ENCODE assay signal across 36 cellular contexts in the genomic region with DNA sequence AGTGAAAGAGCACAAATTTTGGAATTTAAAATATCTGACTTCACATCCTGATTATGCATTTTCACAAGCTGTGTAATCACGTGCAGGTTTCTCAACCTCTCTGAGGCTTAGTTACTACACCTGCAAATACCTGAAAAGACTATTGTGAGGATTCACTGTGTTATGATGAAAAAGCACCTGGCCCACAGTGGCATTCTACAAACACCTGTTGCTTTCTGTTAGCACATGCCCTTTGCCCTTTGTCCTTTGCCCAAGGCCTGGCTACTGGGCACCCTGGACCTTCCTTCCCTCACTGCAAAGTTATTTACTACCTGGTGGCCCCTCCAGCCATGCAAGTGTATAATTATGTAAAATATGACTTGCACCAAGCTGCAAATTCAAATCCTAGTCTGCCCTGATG.
"Had no signal": no experiment of that assay in that cellular context is flagged by ENCODE, and none has a peak within 500 bp of the region (broad histone marks: within the 10 kb centered on the region; RNA-seq: fewer than 3 reads in every experiment).

No MANE protein-coding gene starts in this region.

- H3K9me3 ChIP-seq: adrenal gland, body of pancreas, breast epithelium had no signal

- H3K27ac Mint-ChIP-seq: activated B cell treated with CpG ODN at 0.5 μM for 24 hours; activated CD4-positive, alpha-beta memory T cell treated with anti-CD3 and anti-CD28 coated beads for 36 hours; activated CD4-positive, alpha-beta T cell treated with anti-CD3 and anti-CD28 coated beads, Interleukin-2, amount 10 ng/mL, durations not matched to agents 24 days and 14 days; activated CD8-positive, alpha-beta T cell treated with anti-CD3 and anti-CD28 coated beads for 36 hours; activated naive CD4-positive, alpha-beta T cell treated with anti-CD3 and anti-CD28 coated beads for 36 hours; activated naive CD4-positive, alpha-beta T cell treated with anti-CD3 and anti-CD28 coated beads, Interleukin-2, amount 50 U/mL, for 72 hours; activated naive CD8-positive, alpha-beta T cell treated with anti-CD3 and anti-CD28 coated beads for 36 hours; activated T-cell treated with anti-CD3 and anti-CD28 coated beads, Interleukin-2, amount 50 U/mL, for 72 hours; activated T-helper 1 cell treated with anti-CD3 and anti-CD28 coated beads, Interleukin-12 subunit alpha, Interleukin-12 subunit beta, Interleukin-2, Interleukin-4 antibody, amounts not matched to agents 30 ng/mL and 10 ng/mL and 1 ng/mL, durations not matched to agents 14 hours and 24 hours and 36 hours; activated T-helper 17 cell treated with anti-CD3 and anti-CD28 coated beads, Interleukin-2, amount 50 U/mL, for 72 hours; T-helper 1 cell treated with Interleukin-12 subunit alpha and Interleukin-12 subunit beta and Interleukin-4 antibody, amounts not matched to agents 30 μg/mL and 1 μg/mL, for 36 hours; T-helper 2 cell treated with Interferon-gamma antibody and Interleukin-4, amounts not matched to agents 5 μg/mL and 100 μg/mL, for 36 hours had no signal

- H3K27me3 Mint-ChIP-seq: activated B cell treated with CpG ODN at 0.5 μM for 24 hours; activated CD4-positive, alpha-beta memory T cell treated with anti-CD3 and anti-CD28 coated beads for 36 hours; activated CD4-positive, alpha-beta T cell treated with anti-CD3 and anti-CD28 coated beads, Interleukin-2, amount 10 ng/mL, durations not matched to agents 24 days and 14 days; activated CD8-positive, alpha-beta T cell treated with anti-CD3 and anti-CD28 coated beads for 36 hours; activated naive CD8-positive, alpha-beta T cell treated with anti-CD3 and anti-CD28 coated beads for 36 hours; activated T-helper 17 cell treated with anti-CD3 and anti-CD28 coated beads, Interleukin-2, amount 50 U/mL, for 72 hours had no signal

- H3K27me3 ChIP-seq: adrenal gland, body of pancreas, brain microvascular endothelial cell, breast epithelium had no signal

- H3K4me3 Mint-ChIP-seq: activated B cell treated with CpG ODN at 0.5 μM for 24 hours; activated CD4-positive, alpha-beta memory T cell treated with anti-CD3 and anti-CD28 coated beads for 36 hours; activated CD4-positive, alpha-beta T cell treated with anti-CD3 and anti-CD28 coated beads, Interleukin-2, amount 10 ng/mL, durations not matched to agents 24 days and 14 days; activated CD8-positive, alpha-beta T cell treated with anti-CD3 and anti-CD28 coated beads for 36 hours; activated naive CD4-positive, alpha-beta T cell treated with anti-CD3 and anti-CD28 coated beads for 36 hours; activated naive CD8-positive, alpha-beta T cell treated with anti-CD3 and anti-CD28 coated beads for 36 hours; activated T-cell treated with anti-CD3 and anti-CD28 coated beads, Interleukin-2, amount 50 U/mL, for 4 hours; activated T-cell treated with anti-CD3 and anti-CD28 coated beads, Interleukin-2, amount 50 U/mL, for 72 hours; activated T-helper 1 cell treated with anti-CD3 and anti-CD28 coated beads, Interleukin-12 subunit alpha, Interleukin-12 subunit beta, Interleukin-2, Interleukin-4 antibody, amounts not matched to agents 30 ng/mL and 10 ng/mL and 1 ng/mL, durations not matched to agents 14 hours and 24 hours and 36 hours; activated T-helper 17 cell treated with anti-CD3 and anti-CD28 coated beads, Interleukin-2, amount 50 U/mL, for 72 hours; T-helper 1 cell treated with Interleukin-12 subunit alpha and Interleukin-12 subunit beta and Interleukin-4 antibody, amounts not matched to agents 30 μg/mL and 1 μg/mL, for 36 hours; T-helper 2 cell treated with Interferon-gamma antibody and Interleukin-4, amounts not matched to agents 5 μg/mL and 100 μg/mL, for 36 hours had no signal

- H3K36me3 ChIP-seq: adrenal gland, brain microvascular endothelial cell, breast epithelium had no signal

- ATAC-seq: activated CD8-positive, alpha-beta T cell treated with anti-CD3 and anti-CD28 coated beads for 36 hours; activated naive CD4-positive, alpha-beta T cell treated with anti-CD3 and anti-CD28 coated beads, Interleukin-2, amount 50 U/mL, for 72 hours; activated T-cell treated with anti-CD3 and anti-CD28 coated beads, Interleukin-2, amount 50 U/mL, for 4 hours; activated T-cell treated with anti-CD3 and anti-CD28 coated beads, Interleukin-2, amount 50 U/mL, for 72 hours; activated T-helper 17 cell treated with anti-CD3 and anti-CD28 coated beads, Interleukin-2, amount 50 U/mL, for 72 hours; body of pancreas had no signal

- H3K27ac ChIP-seq: adrenal gland, body of pancreas, brain microvascular endothelial cell, breast epithelium, VCaP had no signal

- DNase-seq: activated B cell treated with CpG ODN at 0.5 μM for 24 hours; activated CD4-positive, alpha-beta memory T cell treated with anti-CD3 and anti-CD28 coated beads for 36 hours; activated CD4-positive, alpha-beta T cell treated with anti-CD3 and anti-CD28 coated beads for 4 hours; activated CD4-positive, alpha-beta T cell treated with anti-CD3 and anti-CD28 coated beads, Interleukin-2, amount 10 ng/mL, durations not matched to agents 24 days and 14 days; activated CD4-positive, alpha-beta T cell treated with anti-CD3 and anti-CD28 coated beads, Interleukin-2, amount 50 U/mL, for 1 hour; activated CD4-positive, alpha-beta T cell treated with anti-CD3 and anti-CD28 coated beads, Interleukin-2, amount 50 U/mL, for 4 hours; activated CD4-positive, CD25-positive, alpha-beta regulatory T cell treated with anti-CD3 and anti-CD28 coated beads, Interleukin-2, amount 50 U/mL, for 72 hours; activated CD8-positive, alpha-beta memory T cell treated with anti-CD3 and anti-CD28 coated beads, Interleukin-2, amount 50 U/mL, for 4 hours; activated CD8-positive, alpha-beta T cell treated with anti-CD3 and anti-CD28 coated beads for 36 hours; activated effector memory CD4-positive, alpha-beta T cell treated with anti-CD3 and anti-CD28 coated beads, Interleukin-2, amount 50 U/mL, for 16 hours; activated gamma-delta T cell treated with Interleukin-2 at 50 U/mL for 16 hours; activated naive CD4-positive, alpha-beta T cell; activated naive CD4-positive, alpha-beta T cell treated with anti-CD3 and anti-CD28 coated beads for 36 hours; activated naive CD4-positive, alpha-beta T cell treated with anti-CD3 and anti-CD28 coated beads, Interleukin-2, amount 50 U/mL, for 16 hours; activated naive CD8-positive, alpha-beta T cell treated with anti-CD3 and anti-CD28 coated beads for 36 hours; activated T-cell treated with anti-CD3 and anti-CD28 coated beads for 4 hours; activated T-cell treated with anti-CD3 and anti-CD28 coated beads, Interleukin-2, amount 50 U/mL, for 1 hour; activated T-cell treated with anti-CD3 and anti-CD28 coated beads, Interleukin-2, amount 50 U/mL, for 4 hours; activated T-cell treated with anti-CD3 and anti-CD28 coated beads, Interleukin-2, amount 50 U/mL, for 72 hours; adrenal gland; amniotic stem cell; aorta; body of pancreas; brain microvascular endothelial cell; central memory CD4-positive, alpha-beta T cell; T-helper 2 cell; T-helper 9 cell had no signal

- H3K9me3 Mint-ChIP-seq: activated B cell treated with CpG ODN at 0.5 μM for 24 hours; activated CD4-positive, alpha-beta memory T cell treated with anti-CD3 and anti-CD28 coated beads for 36 hours; activated CD4-positive, alpha-beta T cell treated with anti-CD3 and anti-CD28 coated beads, Interleukin-2, amount 10 ng/mL, durations not matched to agents 24 days and 14 days; activated CD8-positive, alpha-beta T cell treated with anti-CD3 and anti-CD28 coated beads for 36 hours; activated naive CD4-positive, alpha-beta T cell treated with anti-CD3 and anti-CD28 coated beads for 36 hours; activated naive CD8-positive, alpha-beta T cell treated with anti-CD3 and anti-CD28 coated beads for 36 hours; activated T-cell treated with anti-CD3 and anti-CD28 coated beads, Interleukin-2, amount 50 U/mL, for 4 hours; activated T-cell treated with anti-CD3 and anti-CD28 coated beads, Interleukin-2, amount 50 U/mL, for 72 hours; activated T-helper 1 cell treated with anti-CD3 and anti-CD28 coated beads, Interleukin-12 subunit alpha, Interleukin-12 subunit beta, Interleukin-2, Interleukin-4 antibody, amounts not matched to agents 30 ng/mL and 10 ng/mL and 1 ng/mL, durations not matched to agents 14 hours and 24 hours and 36 hours; T-helper 1 cell treated with Interleukin-12 subunit alpha and Interleukin-12 subunit beta and Interleukin-4 antibody, amounts not matched to agents 30 μg/mL and 1 μg/mL, for 36 hours; T-helper 2 cell treated with Interferon-gamma antibody and Interleukin-4, amounts not matched to agents 5 μg/mL and 100 μg/mL, for 36 hours had no signal

- H3K36me3 Mint-ChIP-seq: activated CD4-positive, alpha-beta memory T cell treated with anti-CD3 and anti-CD28 coated beads for 36 hours; activated naive CD4-positive, alpha-beta T cell treated with anti-CD3 and anti-CD28 coated beads, Interleukin-2, amount 50 U/mL, for 72 hours; activated naive CD8-positive, alpha-beta T cell treated with anti-CD3 and anti-CD28 coated beads for 36 hours had no signal

- H3K4me1 ChIP-seq: adrenal gland, body of pancreas, breast epithelium had no signal

- H3K4me3 ChIP-seq: adrenal gland, body of pancreas, breast epithelium had no signal

- H3K4me1 Mint-ChIP-seq: activated B cell treated with CpG ODN at 0.5 μM for 24 hours; activated CD4-positive, alpha-beta T cell treated with anti-CD3 and anti-CD28 coated beads, Interleukin-2, amount 10 ng/mL, durations not matched to agents 24 days and 14 days; activated naive CD8-positive, alpha-beta T cell treated with anti-CD3 and anti-CD28 coated beads for 36 hours had no signal

- FAIRE-seq: astrocyte, TTC549 had no signal
